19 cellular contexts compared by ENCODE assay signal in the genomic region with DNA sequence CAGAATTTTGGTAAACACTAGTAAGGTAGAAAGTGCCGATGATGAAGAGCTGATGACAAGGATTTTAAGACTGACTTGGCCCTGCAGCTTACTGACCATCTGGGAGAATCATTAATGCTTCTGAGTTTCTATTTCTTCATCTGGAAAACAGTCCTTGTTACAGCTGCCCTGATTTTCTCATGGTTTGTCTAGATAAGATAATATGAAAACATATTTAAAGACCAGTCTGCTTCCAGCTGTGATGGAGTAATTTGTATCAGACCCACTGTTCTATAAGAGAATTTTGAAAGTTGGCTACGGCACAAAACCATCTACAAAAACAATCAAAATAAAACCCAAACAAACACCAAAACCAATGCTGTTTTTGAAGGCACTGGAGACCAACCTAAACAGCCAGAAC.
"Had no signal": no experiment of that assay in that cellular context is flagged by ENCODE, and none has a peak within 500 bp of the region (broad histone marks: within the 10 kb centered on the region; RNA-seq: fewer than 3 reads in every experiment).

No MANE protein-coding gene starts in this region.

- ATAC-seq: left lobe of liver, lower lobe of right lung, sciatic nerve had no signal

- H3K4me1 ChIP-seq: colonic mucosa, esophagus squamous epithelium, lower lobe of right lung, parathyroid adenoma, prostate gland had no signal

- DNase-seq: cerebellar nuclear complex; colonic mucosa; dermis blood vessel endothelial cell; esophagus squamous epithelium; foreskin melanocyte; head of caudate nucleus; hypothalamus; kidney glomerular epithelial cell; lower lobe of right lung; mesenchymal stem cell; naive B cell; stimulated activated CD4-positive, alpha-beta T cell treated with anti-CD3 and anti-CD28 coated beads, Interleukin-12 subunit alpha, Interleukin-12 subunit beta, amount 100 ng/mL, for 4 hours; stimulated activated naive CD4-positive, alpha-beta T cell treated with Interleukin-2 at 50 U/mL for 16 hours; trophoblast cell had no signal

- H3K27ac ChIP-seq: colonic mucosa, esophagus squamous epithelium, lower lobe of right lung, parathyroid adenoma, prostate gland had no signal

- H3K27me3 ChIP-seq: colonic mucosa, esophagus squamous epithelium had no signal

- H3K27ac Mint-ChIP-seq: naive B cell, nephron had no signal

- H3K27me3 Mint-ChIP-seq: naive B cell had no signal

- H3K9me3 ChIP-seq: colonic mucosa, esophagus squamous epithelium, lower lobe of right lung, prostate gland had no signal

- H3K4me3 ChIP-seq: colonic mucosa, esophagus squamous epithelium, lower lobe of right lung, prostate gland had no signal

- H3K4me3 Mint-ChIP-seq: naive B cell, nephron had no signal

- H3K36me3 ChIP-seq: colonic mucosa, esophagus squamous epithelium, lower lobe of right lung, prostate gland had no signal

- H3K4me1 Mint-ChIP-seq: naive B cell, nephron had no signal
